ENCODE assay signal across 18 cellular contexts in genomic region chr22:20953342-20953608, GRCh38. TPM values are rescaled to one million over a fixed set of nuclear protein-coding genes. Genes with fewer than 3 reads are reported as not detected.
DNase-seq lines count a peak whose midpoint lies in the region; ATAC-seq and TF ChIP-seq lines count a peak whose summit lies in the region.
"Had no signal": no experiment of that assay in that cellular context is flagged by ENCODE, and none has a peak within 500 bp of the region (broad histone marks: within the 10 kb centered on the region; RNA-seq: fewer than 3 reads in every experiment).

No MANE protein-coding gene starts in this region.

- H3K4me3 ChIP-seq in Peyer's patch (no peak overlapping the region), duodenal mucosa (ENCODE audit: low read depth in 1 of 2, low read length in 2 of 2) (peak overlapping the region in 1 of 2 donors; percentile 50), mucosa of stomach (ENCODE audit: low read length) (no peak overlapping the region), transverse colon (peak overlapping the region in 1 of 4 donors; percentile 18)
- H3K4me3 ChIP-seq: SJSA1 had no signal

- H3K36me3 ChIP-seq in Peyer's patch = peaks cover 0 to 41% (median 0%) of the 10 kb centered on the region in 3 donors
- peaks cover 11 to 29% of the 10 kb centered on the region in 2 donors for H3K36me3 ChIP-seq in duodenal mucosa (ENCODE audit: control insufficient read depth in 1 of 2, insufficient read depth in 2 of 2, low read length in 2 of 2)
- H3K36me3 ChIP-seq in mucosa of stomach (ENCODE audit: control insufficient read depth, insufficient read depth, low read length) = no peaks in the 10 kb centered on the region
- peaks cover 0 to 12% (median 0%) of the 10 kb centered on the region in 4 donors for H3K36me3 ChIP-seq in transverse colon

- in situ Hi-C loops in transverse colon (cut with MboI; ENCODE audit: low pct_ligation_motif_present in 1 of 4, low pct_unique_long_range_greater_than_20kb in 1 of 4, low sequenced_read_pairs in 3 of 4) = loop anchor here in 1 of 4 donors (25.0 kb wide), 1 partner anchor 109 kb away; no protein-coding TSS in a partner anchor

- peak overlapping the region in 1 of 2 donors; percentile 6 for H3K9ac ChIP-seq in duodenal mucosa (ENCODE audit: low read depth in 1 of 2, low read length in 2 of 2)
- H3K9ac ChIP-seq in mucosa of stomach (ENCODE audit: low read length) = peak overlapping the region; percentile 12

- 45 to 47% methylated on average over 3 of the region's 3 CpGs for WGBS in transverse colon (ENCODE audit: low coverage in 1 of 2), 2 donors

- no peaks in the 10 kb centered on the region for H3K9me3 ChIP-seq in Peyer's patch
- H3K9me3 ChIP-seq in duodenal mucosa (ENCODE audit: control insufficient read depth in 1 of 2, low read length in 2 of 2) = no peaks in the 10 kb centered on the region
- no peaks in the 10 kb centered on the region for H3K9me3 ChIP-seq in mucosa of stomach (ENCODE audit: control insufficient read depth, low read length)
- no peaks in the 10 kb centered on the region for H3K9me3 ChIP-seq in transverse colon
- H3K9me3 ChIP-seq: BE2C, SJSA1 had no signal

- no peak for ATAC-seq in HG02798 (IDR thresholded peaks at IDR 0.05; ENCODE audit: poor library complexity, unreplicated experiment)
- ATAC-seq: CD8-positive, alpha-beta T cell had no signal

- H3K4me1 ChIP-seq in Peyer's patch = peaks cover 3 to 67% (median 9%) of the 10 kb centered on the region in 4 donors
- H3K4me1 ChIP-seq in duodenal mucosa (ENCODE audit: control insufficient read depth in 1 of 2, insufficient read depth in 2 of 2, low read length in 2 of 2) = peaks cover 59 to 83% of the 10 kb centered on the region in 2 donors
- H3K4me1 ChIP-seq in mucosa of stomach (ENCODE audit: control insufficient read depth, insufficient read depth, low read length) = peaks cover 36% of the 10 kb centered on the region
- H3K4me1 ChIP-seq in transverse colon = peaks cover 20 to 78% (median 70%) of the 10 kb centered on the region in 4 donors

- DNase-seq in Peyer's patch (no peak), transverse colon (no peak), nucleus accumbens (lab: John Stamatoyannopoulos, UW) (no peak), dedifferentiated amniotic fluid mesenchymal stem cell (ENCODE audit: extremely low spot score) (no peak)
- DNase-seq: BE2C; CD8-positive, alpha-beta T cell; H9; Karpas-422; NCI-H1105 treated with DMSO at 0.1 percent for 48 hours; NCI-H187; NCI-H2171; NCI-H510A; NCI-H82 had no signal

- TF ChIP-seq CTCF in Peyer's patch (IDR thresholded peaks at IDR 0.05) (peak in 3 of 6 experiments; percentile 6 to 26 (median 15)), transverse colon (IDR thresholded peaks at IDR 0.05) (no peak)

- TF ChIP-seq EP300 in transverse colon (IDR thresholded peaks at IDR 0.05; ENCODE audit: low read depth) = no peak

- H3K27ac ChIP-seq in Peyer's patch (peak overlapping the region in 3 of 4 donors; percentile 65 to 93 (median 82)), duodenal mucosa (ENCODE audit: low read depth, low read length) (peak overlapping the region; percentile 75), transverse colon (peak overlapping the region; percentile 80 to 93 (median 86))
- H3K27ac ChIP-seq: SJSA1 had no signal

- TF ChIP-seq POLR2A in Peyer's patch (IDR thresholded peaks at IDR 0.05) (no peak), transverse colon (IDR thresholded peaks at IDR 0.05) (no peak)

- H3K27me3 ChIP-seq in Peyer's patch (no peaks in the 10 kb centered on the region), duodenal mucosa (ENCODE audit: control insufficient read depth in 1 of 2, insufficient read depth in 2 of 2, low read length in 2 of 2) (no peaks in the 10 kb centered on the region), mucosa of stomach (ENCODE audit: control insufficient read depth, insufficient read depth, low read length) (no peaks in the 10 kb centered on the region), transverse colon (no peaks in the 10 kb centered on the region)
- H3K27me3 ChIP-seq: BE2C had no signal

- intact Hi-C loops in transverse colon (cut with DNase I; ENCODE audit: low total_unique reads) = no loop called here

RNA-seq across cellular contexts. Expression of gene AIFM3, which starts 13.8 kb away (rescaled TPM):
- total RNA-seq in Peyer's patch (10 to 100 TPM in 3 of 4 donors, 1 to 10 TPM in 1; 9.5 to 21.9 (median 11.7) TPM), transverse colon (100 to 1,000 TPM; 112 to 150 (median 126) TPM)
- total RNA-seq: RPMI7951, SJSA1 had no signal

RNA-seq across cellular contexts. Expression of gene LZTR1, which starts 28.8 kb away (rescaled TPM):
- total RNA-seq in Peyer's patch (100 to 1,000 TPM in 1 of 4 donors, 10 to 100 TPM in 3; 65.5 to 144 (median 88.5) TPM), transverse colon (10 to 100 TPM; 40.2 to 90.5 (median 59.3) TPM)

RNA-seq across cellular contexts. Expression of gene CRKL, which starts 36.1 kb away (rescaled TPM):
- total RNA-seq in Peyer's patch = 10 to 100 TPM; 39.6 to 58.8 (median 58.2) TPM
- 10 to 100 TPM; 37.0 to 56.7 (median 48.6) TPM for total RNA-seq in transverse colon

RNA-seq across cellular contexts. Expression of gene THAP7, which starts 48.6 kb away (rescaled TPM):
- total RNA-seq in Peyer's patch = 10 to 100 TPM; 19.8 to 54.7 (median 29.5) TPM
- 10 to 100 TPM; 27.0 to 51.5 (median 32.7) TPM for total RNA-seq in transverse colon

Comparison
In these comparisons a context has a peak if more than half of its experiments do, and no peak if none do; other contexts are left out.
1. RNA of gene AIFM3, which starts 13.8 kb away (total RNA-seq): 112 to 150 TPM in transverse colon; 9.5 to 21.9 TPM in Peyer's patch; every median in the first group is over 4 times any median in the second.
2. Peak in every context shown above with its lines, with median percentiles within 50 percentile points of each other: H3K27ac ChIP-seq.